ENCODE assay signal across 24 cellular contexts in the genomic region with DNA sequence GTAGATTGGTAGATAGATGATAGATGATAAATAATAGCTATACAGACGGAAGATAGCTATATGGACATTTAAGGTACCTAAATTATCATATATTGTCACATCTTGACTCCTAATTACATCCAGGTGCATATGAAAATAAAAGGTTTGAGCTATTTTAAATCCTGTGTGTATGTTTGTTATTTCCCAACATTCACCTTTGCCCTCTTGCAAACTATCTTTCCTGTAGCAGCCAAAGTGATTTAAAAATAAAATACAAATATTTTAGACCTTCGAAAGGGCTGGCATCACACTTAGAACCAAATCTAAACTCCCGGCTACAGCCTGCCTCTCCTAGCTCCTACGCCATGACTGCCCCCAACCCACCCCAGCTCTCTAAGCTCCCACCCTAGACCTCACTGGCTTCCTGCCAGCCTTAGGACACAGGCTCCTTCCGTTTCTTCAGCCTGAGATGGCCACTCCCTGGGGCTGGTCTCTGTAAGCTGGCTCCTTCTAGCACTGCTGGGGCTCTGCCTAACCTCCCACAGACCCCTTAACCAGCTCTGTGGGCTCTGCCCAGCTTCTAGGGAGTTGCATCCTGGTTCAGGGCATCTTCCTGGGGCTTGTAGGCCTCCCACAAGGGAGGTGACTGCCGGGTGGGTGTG.
DNase-seq lines count a peak whose midpoint lies in the region; ATAC-seq, FAIRE-seq and TF ChIP-seq lines count a peak whose summit lies in the region.
"Had no signal": no experiment of that assay in that cellular context is flagged by ENCODE, and none has a peak within 500 bp of the region (broad histone marks: within the 10 kb centered on the region; RNA-seq: fewer than 3 reads in every experiment).

No MANE protein-coding gene starts in this region.

- no peak overlapping the region for H3K18ac ChIP-seq in H1 (ENCODE audit: extremely low read depth, low read length)

- no peak overlapping the region for H2AK5ac ChIP-seq in H1 (ENCODE audit: low read depth, low read length)

- H3K27me3 Mint-ChIP-seq in neural progenitor cell (ENCODE audit: insufficient read depth, low read depth) (peaks cover 3% of the 10 kb centered on the region), T-helper 17 cell (peaks cover 4% of the 10 kb centered on the region)

- H3K79me1 ChIP-seq in H1 (ENCODE audit: low read depth, low read length): no peaks in the 10 kb centered on the region

- CTCF ChIA-PET in SK-N-SH (lab: Yijun Ruan, JAX): interaction anchor here (0.6 kb wide), 1 partner anchor 996 kb away, joined by 3 read pairs; no protein-coding TSS in a partner anchor
- CTCF ChIA-PET in H1 (lab: Charles Lee; ENCODE audit: partially characterized antibody): interaction anchor here (0.6 to 1.2 kb wide), 2 partner anchors 16 to 43 kb away, joined by 3 to 4 read pairs; no protein-coding TSS in a partner anchor

- H3F3A ChIP-seq in SK-N-SH (replicated peaks; ENCODE audit: insufficient read depth) (peaks cover 4% of the 10 kb centered on the region), neural progenitor cell (ENCODE audit: low read depth) (no peaks in the 10 kb centered on the region)

- H3K36me3 Mint-ChIP-seq in neural progenitor cell (no peaks in the 10 kb centered on the region), T-helper 17 cell (ENCODE audit: low read depth) (no peaks in the 10 kb centered on the region)
- H3K36me3 Mint-ChIP-seq: natural killer cell treated with Interleukin-12 subunit alpha and Interleukin-12 subunit beta and Interleukin-15 and Interleukin-18, amount 100 ng/mL, for 72 hours had no signal

- DNase-seq in SK-N-SH (no peak), H1 (ENCODE audit: low read depth in 1 of 2, low spot score in 2 of 2) (no peak), neural progenitor cell (ENCODE audit: low spot score) (no peak), transverse colon (peak; percentile 42), posterior cingulate gyrus (no peak), T-helper 17 cell (no peak)
- DNase-seq: activated CD4-positive, alpha-beta T cell treated with anti-CD3 and anti-CD28 coated beads for 48 hours; activated CD8-positive, alpha-beta memory T cell treated with anti-CD3 and anti-CD28 coated beads, Interleukin-2, amount 50 U/mL, for 4 hours; activated effector memory CD4-positive, alpha-beta T cell treated with anti-CD3 and anti-CD28 coated beads, Interleukin-2, amount 50 U/mL, for 16 hours; BE2C; caudate nucleus; EL; erythroblast; NCI-H1092; NCI-H2081; NCI-H510A; SW 1271 had no signal

- intact Hi-C loops in transverse colon (cut with DNase I; ENCODE audit: low total_unique reads): no loop called here
- intact Hi-C loops in posterior cingulate gyrus (cut with DNase I): no loop called here

- no peaks in the 10 kb centered on the region for H4K20me1 ChIP-seq in SK-N-SH (ENCODE audit: insufficient read depth)
- no peaks in the 10 kb centered on the region for H4K20me1 ChIP-seq in H1 (replicated peaks in 1 of 2; ENCODE audit: control insufficient read depth in 1 of 2, insufficient read depth in 2 of 2, low read length in 2 of 2)
- H4K20me1 ChIP-seq in neural progenitor cell (ENCODE audit: low read depth): no peaks in the 10 kb centered on the region

- H3K4me3 ChIP-seq in SK-N-SH (ENCODE audit: low read depth in 2 of 2, low read length in 1 of 2) (no peak overlapping the region), H1 (ENCODE audit: extremely low read depth in 1 of 4, insufficient read depth in 2 of 4, low read depth in 3 of 4, low read length in 4 of 4) (no peak overlapping the region), neural progenitor cell (no peak overlapping the region), transverse colon (no peak overlapping the region)
- H3K4me3 ChIP-seq: heart right ventricle, prostate gland, suprapubic skin had no signal

- no peak overlapping the region for H3K23ac ChIP-seq in H1 (ENCODE audit: insufficient read length)

- H3K4me3 Mint-ChIP-seq in neural progenitor cell: no peak overlapping the region
- no peak overlapping the region for H3K4me3 Mint-ChIP-seq in T-helper 17 cell
- H3K4me3 Mint-ChIP-seq: natural killer cell treated with Interleukin-12 subunit alpha and Interleukin-12 subunit beta and Interleukin-15 and Interleukin-18, amount 100 ng/mL, for 72 hours had no signal

- H2AFZ ChIP-seq in SK-N-SH (ENCODE audit: low read depth) (no peak overlapping the region), H1 (ENCODE audit: low read length) (0 out of 2 replicates have a peak overlapping the region, but pooled peaks have one; percentile 44), neural progenitor cell (replicated peaks) (peak overlapping the region; percentile 24)

- H3K14ac ChIP-seq in H1 (ENCODE audit: insufficient read length): no peak overlapping the region

- no peak overlapping the region for H2BK120ac ChIP-seq in H1 (replicated peaks; ENCODE audit: low read depth, low read length)

- TF ChIP-seq POLR2A in H1 (IDR thresholded peaks at IDR 0.05; ENCODE audit: control extremely low read depth in 1 of 2, low read depth in 2 of 2, low read length in 2 of 2) (no peak), transverse colon (IDR thresholded peaks at IDR 0.05) (no peak)

- no peak overlapping the region for H3K56ac ChIP-seq in H1 (replicated peaks; ENCODE audit: insufficient read length, low read depth, low read length)

- no peak overlapping the region for H4K5ac ChIP-seq in H1 (ENCODE audit: insufficient read length, low read depth, low read length)

- TF ChIP-seq CTCF in SK-N-SH (IDR thresholded peaks at IDR 0.05) (no peak), H1 (IDR thresholded peaks at IDR 0.05; ENCODE audit: control extremely low read depth in 1 of 3, insufficient read depth in 1 of 3, low read depth in 1 of 3, low read length in 3 of 3) (no peak), neural progenitor cell (IDR thresholded peaks at IDR 0.05) (no peak), transverse colon (IDR thresholded peaks at IDR 0.05) (no peak)

- no peaks in the 10 kb centered on the region for H3K27me3 ChIP-seq in SK-N-SH (ENCODE audit: insufficient read depth)
- H3K27me3 ChIP-seq in H1 (replicated peaks in 1 of 4; ENCODE audit: control insufficient read depth in 3 of 4, extremely low read depth in 1 of 4, insufficient read depth in 3 of 4, low read length in 3 of 4): no peaks in the 10 kb centered on the region
- H3K27me3 ChIP-seq in neural progenitor cell: no peaks in the 10 kb centered on the region
- H3K27me3 ChIP-seq in transverse colon: no peaks in the 10 kb centered on the region
- H3K27me3 ChIP-seq: BE2C, heart right ventricle, suprapubic skin had no signal

- H3K27ac ChIP-seq in SK-N-SH (ENCODE audit: low read depth in 2 of 2, low read length in 1 of 2): peak overlapping the region in 1 of 2 experiments; percentile 9; a peak in 1 of 4 replicates
- H3K27ac ChIP-seq in H1 (ENCODE audit: low read depth, low read length): no peak overlapping the region
- H3K27ac ChIP-seq in neural progenitor cell: no peak overlapping the region
- H3K27ac ChIP-seq in transverse colon: peak overlapping the region; percentile 2 to 48 (median 24)
- H3K27ac ChIP-seq: 22Rv1, prostate gland, suprapubic skin had no signal

- H3K9ac ChIP-seq in SK-N-SH (no peak overlapping the region), H1 (replicated peaks in 1 of 4; ENCODE audit: extremely low read depth in 1 of 4, low read depth in 3 of 4, low read length in 3 of 4) (no peak overlapping the region), neural progenitor cell (no peak overlapping the region)

- no peaks in the 10 kb centered on the region for H3K36me3 ChIP-seq in SK-N-SH (replicated peaks in 1 of 2; ENCODE audit: control insufficient read depth in 1 of 2, insufficient read depth in 2 of 2, low read length in 1 of 2)
- no peaks in the 10 kb centered on the region for H3K36me3 ChIP-seq in H1 (ENCODE audit: control insufficient read depth in 2 of 4, insufficient read depth in 4 of 4, low read length in 3 of 4)
- no peaks in the 10 kb centered on the region for H3K36me3 ChIP-seq in neural progenitor cell
- H3K36me3 ChIP-seq in transverse colon: no peaks in the 10 kb centered on the region
- H3K36me3 ChIP-seq: BE2C, heart right ventricle, prostate gland, suprapubic skin had no signal

- no peak overlapping the region for H4K91ac ChIP-seq in H1 (replicated peaks; ENCODE audit: insufficient read length, low read length)

- no peak for FAIRE-seq in H1 (lab: Jason Lieb, UNC)

- 76% methylated on average over 5 of the region's 6 CpGs for WGBS in SK-N-SH (ENCODE audit: low lambda C conversion rate)
- WGBS in H1 (ENCODE audit: extremely low coverage in 1 of 2, insufficient coverage in 1 of 2, insufficient read length in 1 of 2, insufficient replicate concordance in 2 of 2, low coverage in 1 of 2, low lambda C conversion rate in 2 of 2, missing lambda C conversion rate in 1 of 2), 2 experiments: 87 to 100% methylated on average over 1 to 6 of the region's 6 CpGs
- WGBS in transverse colon (ENCODE audit: low coverage in 1 of 2), 2 donors: 60 to 66% methylated on average over 3 to 6 of the region's 6 CpGs

- H3K4me2 ChIP-seq in SK-N-SH (no peak overlapping the region), H1 (ENCODE audit: insufficient read depth in 1 of 2, low read depth in 2 of 2, low read length in 2 of 2) (no peak overlapping the region), neural progenitor cell (no peak overlapping the region)

- H2BK5ac ChIP-seq in H1 (ENCODE audit: low read depth, low read length): no peak overlapping the region

- TF ChIP-seq RAD21 in SK-N-SH (IDR thresholded peaks at IDR 0.05; ENCODE audit: low read length) (no peak), H1 (IDR thresholded peaks at IDR 0.05 in 1 of 2, conservative IDR thresholded peaks at IDR 0.05 in 1 of 2; ENCODE audit: low read depth in 2 of 2, low read length in 2 of 2) (no peak)

- H3K4me1 ChIP-seq in SK-N-SH (ENCODE audit: control insufficient read depth in 1 of 2, insufficient read depth in 2 of 2, low read depth in 1 of 2, low read length in 1 of 2) (peaks cover 0 to 12% of the 10 kb centered on the region in 2 experiments; a peak in 2 of 4 replicates), H1 (replicated peaks in 1 of 4; ENCODE audit: control insufficient read depth in 3 of 4, insufficient read depth in 4 of 4, low read length in 3 of 4) (no peaks in the 10 kb centered on the region), neural progenitor cell (no peaks in the 10 kb centered on the region), transverse colon (peaks cover 14 to 45% (median 27%) of the 10 kb centered on the region in 4 donors)
- H3K4me1 ChIP-seq: BE2C, prostate gland had no signal

- H3K9me3 Mint-ChIP-seq in neural progenitor cell: no peaks in the 10 kb centered on the region
- H3K9me3 Mint-ChIP-seq: natural killer cell treated with Interleukin-12 subunit alpha and Interleukin-12 subunit beta and Interleukin-15 and Interleukin-18, amount 100 ng/mL, for 72 hours had no signal

- H2BK20ac ChIP-seq in H1 (ENCODE audit: low read length): no peak overlapping the region

- H4K8ac ChIP-seq in H1 (ENCODE audit: extremely low read depth, insufficient read depth, low read length): no peak overlapping the region

- ATAC-seq in SK-N-SH treated with all-trans-retinoic acid at 6 μM for 48 hours (peak; percentile 40; the same call in 1 of the 3 replicates), T-helper 17 cell (no peak), GM21786 (IDR thresholded peaks at IDR 0.05; ENCODE audit: unreplicated experiment) (no peak)
- ATAC-seq: natural killer cell treated with Interleukin-12 subunit alpha and Interleukin-12 subunit beta and Interleukin-15 and Interleukin-18, amount 100 ng/mL, for 72 hours had no signal

- H3K4me1 Mint-ChIP-seq in neural progenitor cell (no peaks in the 10 kb centered on the region), T-helper 17 cell (peaks cover 5% of the 10 kb centered on the region)

- POLR2A ChIA-PET in SK-N-SH (lab: Yijun Ruan, JAX): no interaction called here
- POLR2A ChIA-PET in H1 (lab: Charles Lee; ENCODE audit: partially characterized antibody): no interaction called here

- H3K79me2 ChIP-seq in SK-N-SH (ENCODE audit: insufficient read depth): no peaks in the 10 kb centered on the region
- H3K79me2 ChIP-seq in H1 (ENCODE audit: control insufficient read depth in 1 of 2, insufficient read depth in 2 of 2, low read length in 2 of 2): no peaks in the 10 kb centered on the region
- no peaks in the 10 kb centered on the region for H3K79me2 ChIP-seq in neural progenitor cell (ENCODE audit: low read depth)

- H3K9me2 ChIP-seq in SK-N-SH: no peaks in the 10 kb centered on the region

- H2BK15ac ChIP-seq in H1 (ENCODE audit: low read length): no peak overlapping the region

- H2BK12ac ChIP-seq in H1 (ENCODE audit: low read depth, low read length): no peak overlapping the region

- H3K9me3 ChIP-seq in SK-N-SH (no peaks in the 10 kb centered on the region), H1 (ENCODE audit: insufficient read depth in 2 of 2, low read depth in 1 of 2, low read length in 1 of 2) (no peaks in the 10 kb centered on the region), neural progenitor cell (ENCODE audit: low read depth) (no peaks in the 10 kb centered on the region), transverse colon (no peaks in the 10 kb centered on the region), T-helper 17 cell (ENCODE audit: control insufficient read depth, low read length, poor library complexity, severe bottlenecking) (no peaks in the 10 kb centered on the region)
- H3K9me3 ChIP-seq: BE2C, heart right ventricle, prostate gland, suprapubic skin had no signal

- TF ChIP-seq EP300 in SK-N-SH (IDR thresholded peaks at IDR 0.05; ENCODE audit: borderline replicate concordance in 1 of 2, low read depth in 1 of 2, low read length in 1 of 2) (no peak), H1 (IDR thresholded peaks at IDR 0.05; ENCODE audit: borderline replicate concordance in 1 of 2, low read depth in 2 of 2, low read length in 2 of 2) (no peak), transverse colon (IDR thresholded peaks at IDR 0.05; ENCODE audit: low read depth) (no peak)

- in situ Hi-C loops in transverse colon (cut with MboI; ENCODE audit: low pct_ligation_motif_present in 1 of 4, low pct_unique_long_range_greater_than_20kb in 1 of 4, low sequenced_read_pairs in 3 of 4): no loop called here

- H3K4ac ChIP-seq in H1 (replicated peaks; ENCODE audit: insufficient read length, low read depth, low read length): no peak overlapping the region

- H3K23me2 ChIP-seq in H1 (ENCODE audit: low read depth, low read length): no peaks in the 10 kb centered on the region

- H3K27ac Mint-ChIP-seq in neural progenitor cell (no peak overlapping the region), T-helper 17 cell (no peak overlapping the region)

Comparison
In these comparisons a context has a peak if more than half of its experiments do, and no peak if none do; other contexts are left out.
1. H3K27ac ChIP-seq: peak in transverse colon (4 of 4); none in H1 (single experiment) and neural progenitor cell (single experiment).